Comparison of ENCODE assay signal across 16 cellular contexts in genomic region chr15:55737373-55737772, GRCh38. TPM values are rescaled to one million over a fixed set of nuclear protein-coding genes. Genes with fewer than 3 reads are reported as not detected.
DNase-seq lines count a peak whose midpoint lies in the region; ATAC-seq, FAIRE-seq and TF ChIP-seq lines count a peak whose summit lies in the region.
"Had no signal": no experiment of that assay in that cellular context is flagged by ENCODE, and none has a peak within 500 bp of the region (broad histone marks: within the 10 kb centered on the region; RNA-seq: fewer than 3 reads in every experiment).

No MANE protein-coding gene starts in this region.

- H3K4me1 Mint-ChIP-seq in GM23338 = peaks cover 7% of the 10 kb centered on the region
- H3K4me1 Mint-ChIP-seq: CD4-positive, alpha-beta memory T cell; naive thymus-derived CD4-positive, alpha-beta T cell had no signal

- peaks cover 100% of the 10 kb centered on the region for H3K27me3 ChIP-seq in GM23338 (ENCODE audit: insufficient read depth)
- H3K27me3 ChIP-seq in PC-9 (ENCODE audit: insufficient read depth, low read depth) = no peaks in the 10 kb centered on the region
- H3K27me3 ChIP-seq: testis had no signal

- peaks cover 49% of the 10 kb centered on the region for H3K27me3 Mint-ChIP-seq in GM23338 (ENCODE audit: insufficient read depth, low read depth, poor library complexity)

- H3K9me2 ChIP-seq in GM23338 (ENCODE audit: insufficient read depth) (no peaks in the 10 kb centered on the region), PC-9 (ENCODE audit: insufficient read depth) (no peaks in the 10 kb centered on the region)

- no peak overlapping the region for H3K4me3 Mint-ChIP-seq in GM23338
- H3K4me3 Mint-ChIP-seq: CD4-positive, alpha-beta memory T cell; naive thymus-derived CD4-positive, alpha-beta T cell had no signal

- no TSS peak for BruUV-seq in PC-9 (replicated peaks; lab: Mats Ljungman, UMichigan)

- no peaks in the 10 kb centered on the region for H3K9me3 Mint-ChIP-seq in GM23338
- H3K9me3 Mint-ChIP-seq: CD4-positive, alpha-beta memory T cell had no signal

- H3K4me2 ChIP-seq in GM23338 = no peak overlapping the region
- peak overlapping the region; percentile 49 for H3K4me2 ChIP-seq in PC-9

- H3K4me3 ChIP-seq in GM23338 (no peak overlapping the region), PC-9 (no peak overlapping the region), epithelial cell of proximal tubule (ENCODE audit: low read depth, low read length) (no peak overlapping the region)
- H3K4me3 ChIP-seq: spleen, testis had no signal

- no peaks in the 10 kb centered on the region for H3K9me3 ChIP-seq in PC-9 (ENCODE audit: insufficient read depth, low read depth)
- H3K9me3 ChIP-seq: spleen, testis had no signal

- H3F3A ChIP-seq in GM23338 (replicated peaks; ENCODE audit: low read depth) (peaks cover 7% of the 10 kb centered on the region), PC-9 (ENCODE audit: insufficient read depth, low read depth) (no peaks in the 10 kb centered on the region; the same call in 1 of the 2 replicates)

- H4K20me1 ChIP-seq in GM23338 (replicated peaks; ENCODE audit: insufficient read depth) (peaks cover 33% of the 10 kb centered on the region), PC-9 (ENCODE audit: insufficient read depth) (0 out of 2 replicates have a peak, but pooled peaks cover 7% of the 10 kb centered on the region)

- FAIRE-seq in D721Med (lab: Jason Lieb, UNC) = no peak
- FAIRE-seq: bronchial epithelial cell had no signal

- no peaks in the 10 kb centered on the region for H3K36me3 Mint-ChIP-seq in GM23338 (ENCODE audit: low read depth)
- H3K36me3 Mint-ChIP-seq: CD4-positive, alpha-beta memory T cell; naive thymus-derived CD4-positive, alpha-beta T cell had no signal

- H3K4me1 ChIP-seq in GM23338 (ENCODE audit: insufficient read depth) (peaks cover 17% of the 10 kb centered on the region), PC-9 (replicated peaks; ENCODE audit: insufficient read depth) (peaks cover 34% of the 10 kb centered on the region)
- H3K4me1 ChIP-seq: testis had no signal

- CTCF ChIA-PET in PC-9 (lab: Charles Lee) = interaction anchor here (0.6 to 1.3 kb wide), 4 partner anchors 41 to 180 kb away, joined by 4 to 10 read pairs (median 4); no protein-coding TSS in a partner anchor
- CTCF ChIA-PET in RWPE1 (lab: Yijun Ruan, JAX) = no interaction called here

- TF ChIP-seq CTCF in GM23338 (conservative IDR thresholded peaks at IDR 0.05; ENCODE audit: low read depth in 2 of 2) = no peak
- no peak for TF ChIP-seq CTCF in PC-9 (conservative IDR thresholded peaks at IDR 0.05)
- TF ChIP-seq CTCF in epithelial cell of proximal tubule (conservative IDR thresholded peaks at IDR 0.05; ENCODE audit: low read depth, low read length) = no peak
- TF ChIP-seq CTCF in D721Med (IDR thresholded peaks at IDR 0.05; ENCODE audit: insufficient read depth, missing control alignments) = no peak
- no peak for TF ChIP-seq CTCF in RWPE1 (conservative IDR thresholded peaks at IDR 0.05; ENCODE audit: low read depth)

- H2AFZ ChIP-seq in GM23338 = no peak overlapping the region
- no peak overlapping the region for H2AFZ ChIP-seq in PC-9

- H3K36me3 ChIP-seq in GM23338 (ENCODE audit: insufficient read depth) (no peaks in the 10 kb centered on the region), PC-9 (ENCODE audit: low read depth) (no peaks in the 10 kb centered on the region)
- H3K36me3 ChIP-seq: spleen had no signal

- ATAC-seq in GM23338 = peak; percentile 16; the same call in 2 of the 3 replicates
- no peak for ATAC-seq in HG03175 (IDR thresholded peaks at IDR 0.05; ENCODE audit: unreplicated experiment)
- ATAC-seq: naive thymus-derived CD4-positive, alpha-beta T cell had no signal

- no peaks in the 10 kb centered on the region for H3K79me2 ChIP-seq in GM23338 (replicated peaks; ENCODE audit: insufficient read depth)
- H3K79me2 ChIP-seq in PC-9 (ENCODE audit: low read depth) = peaks cover 39% of the 10 kb centered on the region

- H3K27ac ChIP-seq in GM23338 (ENCODE audit: low read depth) (no peak overlapping the region), PC-9 (peak overlapping the region; percentile 47), RWPE1 (no peak overlapping the region)
- H3K27ac ChIP-seq: epithelial cell of prostate, spleen, testis had no signal

- peak; percentile 62 for DNase-seq in GM23338 (ENCODE audit: low spot score)
- DNase-seq in PC-9 = peak; percentile 63 to 88
- peak; percentile 9 for DNase-seq in epithelial cell of proximal tubule (ENCODE audit: low read depth)
- peak; percentile 8 for DNase-seq in non-pigmented ciliary epithelial cell (ENCODE audit: low read depth)
- no peak for DNase-seq in D721Med (ENCODE audit: insufficient read length, low spot score)
- DNase-seq in RWPE1 (ENCODE audit: low spot score) = no peak
- no peak for DNase-seq in OCI-M2 (lab: John Stamatoyannopoulos, UW; ENCODE audit: unreplicated experiment)
- DNase-seq: CD4-positive, alpha-beta memory T cell; naive thymus-derived CD4-positive, alpha-beta T cell; NCI-H2107; spleen; T-helper 1 cell; testis had no signal

- intact Hi-C loops in PC-9 (cut with micrococcal nuclease; ENCODE audit: unreplicated experiment) = loop anchor here (1.0 kb wide), 1 partner anchor 322 kb away; no protein-coding TSS in a partner anchor

- POLR2A ChIA-PET in PC-9 (lab: Charles Lee; ENCODE audit: unreplicated experiment) (interaction anchor here (0.5 to 0.6 kb wide), 2 partner anchors 31 to 38 kb away, joined by 6 to 20 read pairs; no protein-coding TSS in a partner anchor), RWPE1 (lab: Yijun Ruan, JAX; ENCODE audit: low non-redundant PET) (no interaction called here)

- no peak overlapping the region for H3K27ac Mint-ChIP-seq in GM23338
- H3K27ac Mint-ChIP-seq: CD4-positive, alpha-beta memory T cell; naive thymus-derived CD4-positive, alpha-beta T cell had no signal

TF ChIP-seq in GM23338, 12 proteins besides CTCF, POLR2A, EP300 and RAD21:
- TF ChIP-seq JUNB (IDR thresholded peaks at IDR 0.05; ENCODE audit: unreplicated experiment) (no peak), POLR2AphosphoS5 (IDR thresholded peaks at IDR 0.05; ENCODE audit: low read depth) (peak; percentile 55; the same call in 1 of the 2 replicates)
TF ChIP-seq in GM23338: peak in this region for 1.

RNA-seq across cellular contexts. Expression of gene PRTG, which starts 5.6 kb away (rescaled TPM):
- total RNA-seq in GM23338 (2014; rRNA removed; shearing (Covaris generic)) = 2.3 and 3.4 TPM in 2 replicates
- polyA plus RNA-seq in GM23338 (2016; fragmentation: Nextera tagmentation; extraction: Ambion mirVana) = 0.63 and 0.70 TPM in 2 replicates
- total RNA-seq in PC-9 (2021) = 11.4 and 16.5 TPM in 2 replicates
- total RNA-seq in epithelial cell of proximal tubule = 4.4 and 10.1 TPM in 2 replicates
- total RNA-seq: CD4-positive, alpha-beta memory T cell; naive thymus-derived CD4-positive, alpha-beta T cell had no signal
- polyA plus RNA-seq: CD4-positive, alpha-beta memory T cell; naive thymus-derived CD4-positive, alpha-beta T cell had no signal

Comparison
In these comparisons a context has a peak if more than half of its experiments do, and no peak if none do; other contexts are left out.
1. DNase-seq: peak in GM23338 (single experiment), PC-9 (2 of 2), epithelial cell of proximal tubule (single experiment) and non-pigmented ciliary epithelial cell (single experiment); none in D721Med (single experiment), RWPE1 (single experiment) and OCI-M2 (single experiment).